In genomic region chr2:200812122-200813022, GRCh38 we compare ENCODE assay signal across 7 cellular contexts. TPM values are rescaled to one million over a fixed set of nuclear protein-coding genes. Genes with fewer than 3 reads are reported as not detected.
A peak's percentile ranks its signal among the peaks of the same experiment; 100 is the strongest.
DNase-seq lines count a peak whose midpoint lies in the region; ATAC-seq, FAIRE-seq and TF ChIP-seq lines count a peak whose summit lies in the region.

No MANE protein-coding gene starts in this region.

- peak; percentile 78 for FAIRE-seq in GM12891 (lab: Jason Lieb, UNC)

- peaks cover 8% of the 10 kb centered on the region; the same call in 1 of the 2 replicates for H4K20me1 ChIP-seq in MM.1S (ENCODE audit: insufficient read depth, low read length)

- POLR2A ChIA-PET in HEK293T (lab: Yijun Ruan, JAX), result interaction anchor here (1.3 kb wide), 1 partner anchor 77 kb away, joined by 3 read pairs; the partner anchor contains the start of gene NIF3L1

- H3K9me3 Mint-ChIP-seq in central memory CD8-positive, alpha-beta T cell, result no peaks in the 10 kb centered on the region

- peaks cover 64% of the 10 kb centered on the region for H3K36me3 Mint-ChIP-seq in central memory CD8-positive, alpha-beta T cell (ENCODE audit: insufficient read depth)

- peak overlapping the region; percentile 96 for H3K4me3 ChIP-seq in MM.1S (ENCODE audit: low read length)

- peak overlapping the region; percentile 99 for H3K27ac Mint-ChIP-seq in central memory CD8-positive, alpha-beta T cell (ENCODE audit: low read depth)

- peak; percentile 39 for DNase-seq in GM12891 (ENCODE audit: insufficient read length, low spot score)
- peak; percentile 57 for DNase-seq in HEK293T (ENCODE audit: extremely low spot score)
- peak; percentile 65 for DNase-seq in MM.1S
- DNase-seq in activated CD4-positive, CD25-positive, alpha-beta regulatory T cell (lab: John Stamatoyannopoulos, UW), result peak; percentile 22 to 55 (median 40)
- peak; percentile 48 to 49 for DNase-seq in central memory CD8-positive, alpha-beta T cell (ENCODE audit: low spot score in 2 of 2)
- peak; percentile 54 for DNase-seq in kidney glomerular epithelial cell (lab: John Stamatoyannopoulos, UW)
- peak; percentile 15 to 35 for DNase-seq in stimulated activated CD4-positive, alpha-beta T cell treated with anti-CD3 and anti-CD28 coated beads, Interleukin-1b, Interleukin-23, amount 100 ng/mL, for 1 hour (ENCODE audit: low read depth in 2 of 2)

- no peak for TF ChIP-seq POLR2A in GM12891 (IDR thresholded peaks at IDR 0.05; ENCODE audit: low read depth, low read length)

- no peaks in the 10 kb centered on the region for H3K9me3 ChIP-seq in MM.1S (replicated peaks; ENCODE audit: insufficient read depth, low read length)

- H3K4me1 ChIP-seq in MM.1S (ENCODE audit: low read length), result peaks cover 25% of the 10 kb centered on the region

- peaks cover 44% of the 10 kb centered on the region for H3K79me2 ChIP-seq in MM.1S (ENCODE audit: low read length)

- H3K4me3 Mint-ChIP-seq in central memory CD8-positive, alpha-beta T cell, result peak overlapping the region; percentile 100

- no peaks in the 10 kb centered on the region for H3K27me3 Mint-ChIP-seq in central memory CD8-positive, alpha-beta T cell

- peaks cover 50% of the 10 kb centered on the region for H3K4me1 Mint-ChIP-seq in central memory CD8-positive, alpha-beta T cell

- H3F3A ChIP-seq in MM.1S (ENCODE audit: insufficient read depth, low read length), result peaks cover 24% of the 10 kb centered on the region

- ATAC-seq in central memory CD8-positive, alpha-beta T cell (replicated peaks; ENCODE audit: extremely low read depth, poor library complexity, severe bottlenecking), result peak; percentile 41

- H3K27me3 ChIP-seq in MM.1S (replicated peaks; ENCODE audit: insufficient read depth, low read length), result no peaks in the 10 kb centered on the region

- peak overlapping the region; percentile 94 for H3K27ac ChIP-seq in MM.1S (ENCODE audit: low read length)

- H3K36me3 ChIP-seq in MM.1S (replicated peaks; ENCODE audit: insufficient read depth, low read length), result peaks cover 13% of the 10 kb centered on the region; the same call in 1 of the 2 replicates

- peak overlapping the region; percentile 59 for H2AFZ ChIP-seq in MM.1S (ENCODE audit: low read length)

- peak; percentile 68 for TF ChIP-seq CTCF in MM.1S (IDR thresholded peaks at IDR 0.05; ENCODE audit: low read length)

- peak overlapping the region; percentile 98 for H3K9ac ChIP-seq in MM.1S (ENCODE audit: low read length)

- CTCF ChIA-PET in HEK293T (lab: Yijun Ruan, JAX), result no interaction called here

- no peaks in the 10 kb centered on the region for H3K9me2 ChIP-seq in MM.1S (replicated peaks; ENCODE audit: insufficient read depth, low read length)

- peak overlapping the region; percentile 96 for H3K4me2 ChIP-seq in MM.1S (ENCODE audit: low read depth, low read length)

TF ChIP-seq in GM12891, 5 proteins besides CTCF, POLR2A, EP300 and RAD21:
- no peak for TF ChIP-seq SPI1 (IDR thresholded peaks at IDR 0.05; ENCODE audit: low read depth, low read length)
- peak; percentile 6 for TF ChIP-seq PAX5 (IDR thresholded peaks at IDR 0.05; ENCODE audit: insufficient read depth, low read length, severe bottlenecking)
- TF ChIP-seq POLR2AphosphoS5 (IDR thresholded peaks at IDR 0.05; ENCODE audit: low read depth, low read length), result no peak; the same call in 1 of the 2 replicates
- no peak for TF ChIP-seq POU2F2 (IDR thresholded peaks at IDR 0.05; ENCODE audit: low read depth, low read length)

TF ChIP-seq in HEK293T, 16 proteins besides CTCF, POLR2A, EP300 and RAD21:
- TF ChIP-seq BHLHE40 (IDR thresholded peaks at IDR 0.05; ENCODE audit: borderline replicate concordance) (no peak), FOXK2 (IDR thresholded peaks at IDR 0.05) (no peak), ARNT (IDR thresholded peaks at IDR 0.05) (no peak), ZNF384 (IDR thresholded peaks at IDR 0.05) (no peak), SP1 (IDR thresholded peaks at IDR 0.05) (no peak), FOXA1 (IDR thresholded peaks at IDR 0.05) (no peak), NFRKB (IDR thresholded peaks at IDR 0.05) (no peak)
TF ChIP-seq in HEK293T: peak in this region for 0.

RNA-seq across cellular contexts. Expression of gene BZW1, which starts 0.7 kb away (rescaled TPM):
- 167 TPM for polyA plus RNA-seq in GM12891 (2012; ENCODE audit: low read depth, missing spikeins)

RNA-seq across cellular contexts. Expression of gene CLK1, which starts 52.1 kb away (rescaled TPM):
- 42.5 TPM for polyA plus RNA-seq in GM12891 (2012; ENCODE audit: low read depth, missing spikeins)

Comparison
In these comparisons a context has a peak if more than half of its experiments do, and no peak if none do; other contexts are left out.
1. Peak in every context shown above with its lines: DNase-seq, ATAC-seq, H3K4me3 ChIP-seq and H3K27ac ChIP-seq.